ENCODE assay signal across 28 cellular contexts in the genomic region with DNA sequence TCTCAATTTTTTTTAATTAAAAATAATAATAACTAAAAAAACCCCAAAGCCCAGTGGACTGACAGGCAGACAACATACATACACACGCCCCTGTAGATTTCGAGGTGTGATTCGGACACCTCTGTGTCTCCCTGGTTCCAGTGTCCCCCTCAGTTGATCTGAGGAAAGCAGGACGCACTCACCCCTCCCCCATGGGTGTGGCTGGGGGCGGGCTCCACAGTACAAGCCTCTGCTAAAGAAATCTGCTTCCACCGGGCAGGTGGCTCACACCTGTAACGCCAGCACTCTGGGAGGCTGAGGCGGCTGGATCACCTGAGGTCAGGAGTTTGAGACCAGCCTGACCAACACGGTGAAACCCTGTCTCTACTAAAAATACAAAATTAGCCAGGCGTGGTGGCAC.
"Had no signal": no experiment of that assay in that cellular context is flagged by ENCODE, and none has a peak within 500 bp of the region (broad histone marks: within the 10 kb centered on the region; RNA-seq: fewer than 3 reads in every experiment).

No MANE protein-coding gene starts in this region.

- ATAC-seq: esophagus mucosa; gastrocnemius medialis; heart left ventricle; left cardiac atrium; left lung; naive thymus-derived CD8-positive, alpha-beta T cell; sciatic nerve; stimulated activated effector memory CD8-positive, alpha-beta T cell treated with anti-CD3 and anti-CD28 coated beads, Interleukin-12 subunit alpha, Interleukin-12 subunit beta, amount 100 ng/mL, for 72 hours had no signal

- H3K9me3 Mint-ChIP-seq: endodermal cell; naive thymus-derived CD8-positive, alpha-beta T cell; stimulated activated effector memory CD8-positive, alpha-beta T cell treated with anti-CD3 and anti-CD28 coated beads, Interleukin-12 subunit alpha, Interleukin-12 subunit beta, amount 100 ng/mL, for 72 hours had no signal

- H3K36me3 Mint-ChIP-seq: naive thymus-derived CD8-positive, alpha-beta T cell; stimulated activated effector memory CD8-positive, alpha-beta T cell treated with anti-CD3 and anti-CD28 coated beads, Interleukin-12 subunit alpha, Interleukin-12 subunit beta, amount 100 ng/mL, for 72 hours had no signal

- DNase-seq: effector CD8-positive, alpha-beta T cell; endodermal cell; foreskin fibroblast; gastrocnemius medialis; heart left ventricle; left cardiac atrium; left lung; mesendoderm; naive thymus-derived CD8-positive, alpha-beta T cell; nephron progenitor cell; nucleus accumbens; stimulated activated CD4-positive, alpha-beta T cell treated with anti-CD3 and anti-CD28 coated beads, Interleukin-12 subunit alpha, Interleukin-12 subunit beta, amount 100 ng/mL, for 4 hours; stimulated activated CD4-positive, alpha-beta T cell treated with anti-CD3 and anti-CD28 coated beads, Interleukin-2, amount 100 ng/mL, for 24 hours; stimulated activated CD4-positive, alpha-beta T cell treated with anti-CD3 and anti-CD28 coated beads, Interleukin-4, amount 100 ng/mL, for 24 hours; stimulated activated naive CD4-positive, alpha-beta T cell treated with Interleukin-2 at 50 U/mL for 16 hours; stomach; testis; tibial artery; upper lobe of left lung; uterus had no signal

- H3K4me3 ChIP-seq: gastrocnemius medialis, heart left ventricle, hepatocyte, left lung, prostate gland, right atrium auricular region, smooth muscle cell, stomach, testis, tibial artery, upper lobe of left lung, uterus had no signal

- H3K9me3 ChIP-seq: gastrocnemius medialis, left lung, prostate gland, right atrium auricular region, stomach, testis, tibial artery, upper lobe of left lung, uterus had no signal

- H3K36me3 ChIP-seq: gastrocnemius medialis, heart left ventricle, left lung, prostate gland, right atrium auricular region, stomach, tibial artery, upper lobe of left lung, uterus had no signal

- H3K27ac ChIP-seq: epithelial cell of prostate, gastrocnemius medialis, heart left ventricle, hepatocyte, left lung, prostate gland, right atrium auricular region, stomach, testis, tibial artery, upper lobe of left lung, uterus had no signal

- H3K4me1 ChIP-seq: prostate gland, right atrium auricular region, testis, upper lobe of left lung had no signal

- H3K4me3 Mint-ChIP-seq: endodermal cell; naive thymus-derived CD8-positive, alpha-beta T cell; nephron progenitor cell; stimulated activated effector memory CD8-positive, alpha-beta T cell treated with anti-CD3 and anti-CD28 coated beads, Interleukin-12 subunit alpha, Interleukin-12 subunit beta, amount 100 ng/mL, for 72 hours had no signal

- H3K27me3 Mint-ChIP-seq: naive thymus-derived CD8-positive, alpha-beta T cell had no signal

- H3K27ac Mint-ChIP-seq: endodermal cell, nephron progenitor cell had no signal

- H3K27me3 ChIP-seq: gastrocnemius medialis, heart left ventricle, hepatocyte, left lung, right atrium auricular region, stomach, testis, tibial artery, upper lobe of left lung, uterus had no signal
